In genomic region chr1:144940054-144940453, GRCh38 we compare ENCODE assay signal across 8 cellular contexts.
DNase-seq lines count a peak whose midpoint lies in the region; ATAC-seq and TF ChIP-seq lines count a peak whose summit lies in the region.
"Not testable (repeated sequence)": the region's sequence is repeated elsewhere in the genome, so short reads cannot be mapped to it uniquely, and the experiment has no call there.

No MANE protein-coding gene starts in this region.

- CTCF ChIA-PET in activated CD8-positive, alpha-beta T cell treated with anti-CD3 and anti-CD28 coated beads, Interleukin-2, amount 10 ng/mL, durations not matched to agents 7 days and 5 days (lab: Charles Lee), result not testable (repeated sequence)

- POLR2A ChIA-PET in activated CD8-positive, alpha-beta T cell treated with anti-CD3 and anti-CD28 coated beads, Interleukin-2, amount 10 ng/mL, durations not matched to agents 7 days and 5 days (lab: Charles Lee), result not testable (repeated sequence)

- not testable (repeated sequence) for H3K9me3 Mint-ChIP-seq in activated CD8-positive, alpha-beta T cell treated with anti-CD3 and anti-CD28 coated beads, Interleukin-2, amount 10 ng/mL, durations not matched to agents 7 days and 5 days (ENCODE audit: insufficient read depth); activated naive CD8-positive, alpha-beta T cell treated with anti-CD3 and anti-CD28 coated beads, Interleukin-2, amount 50 U/mL, for 24 hours; stimulated activated naive CD8-positive, alpha-beta T cell treated with anti-CD3 and anti-CD28 coated beads, Interleukin-15, Interleukin-2, amounts not matched to agents 100 ng/mL and 50 ng/mL, for 24 hours

- H3K27ac Mint-ChIP-seq in activated CD8-positive, alpha-beta T cell treated with anti-CD3 and anti-CD28 coated beads, Interleukin-2, amount 10 ng/mL, durations not matched to agents 7 days and 5 days, result not testable (repeated sequence)
- peak overlapping the region; percentile 80 for H3K27ac Mint-ChIP-seq in activated naive CD8-positive, alpha-beta T cell treated with anti-CD3 and anti-CD28 coated beads, Interleukin-2, amount 50 U/mL, for 24 hours
- H3K27ac Mint-ChIP-seq in stimulated activated naive CD8-positive, alpha-beta T cell treated with anti-CD3 and anti-CD28 coated beads, Interleukin-15, Interleukin-2, amounts not matched to agents 100 ng/mL and 50 ng/mL, for 24 hours, result peak overlapping the region; percentile 78

- not testable (repeated sequence) for H3K36me3 Mint-ChIP-seq in activated CD8-positive, alpha-beta T cell treated with anti-CD3 and anti-CD28 coated beads, Interleukin-2, amount 10 ng/mL, durations not matched to agents 7 days and 5 days (ENCODE audit: low read depth); activated naive CD8-positive, alpha-beta T cell treated with anti-CD3 and anti-CD28 coated beads, Interleukin-2, amount 50 U/mL, for 24 hours (ENCODE audit: low read depth); stimulated activated naive CD8-positive, alpha-beta T cell treated with anti-CD3 and anti-CD28 coated beads, Interleukin-15, Interleukin-2, amounts not matched to agents 100 ng/mL and 50 ng/mL, for 24 hours (ENCODE audit: low read depth)

- H3K4me3 Mint-ChIP-seq in activated CD8-positive, alpha-beta T cell treated with anti-CD3 and anti-CD28 coated beads, Interleukin-2, amount 10 ng/mL, durations not matched to agents 7 days and 5 days; stimulated activated naive CD8-positive, alpha-beta T cell treated with anti-CD3 and anti-CD28 coated beads, Interleukin-15, Interleukin-2, amounts not matched to agents 100 ng/mL and 50 ng/mL, for 24 hours: not testable (repeated sequence)
- H3K4me3 Mint-ChIP-seq in activated naive CD8-positive, alpha-beta T cell treated with anti-CD3 and anti-CD28 coated beads, Interleukin-2, amount 50 U/mL, for 24 hours, result peak overlapping the region; percentile 24

- H3K4me1 Mint-ChIP-seq in activated CD8-positive, alpha-beta T cell treated with anti-CD3 and anti-CD28 coated beads, Interleukin-2, amount 10 ng/mL, durations not matched to agents 7 days and 5 days (ENCODE audit: low read depth); stimulated activated naive CD8-positive, alpha-beta T cell treated with anti-CD3 and anti-CD28 coated beads, Interleukin-15, Interleukin-2, amounts not matched to agents 100 ng/mL and 50 ng/mL, for 24 hours (ENCODE audit: low read depth): not testable (repeated sequence)
- H3K4me1 Mint-ChIP-seq in activated naive CD8-positive, alpha-beta T cell treated with anti-CD3 and anti-CD28 coated beads, Interleukin-2, amount 50 U/mL, for 24 hours, result peaks cover 14% of the 10 kb centered on the region

- H3K27me3 Mint-ChIP-seq in activated CD8-positive, alpha-beta T cell treated with anti-CD3 and anti-CD28 coated beads, Interleukin-2, amount 10 ng/mL, durations not matched to agents 7 days and 5 days (ENCODE audit: low read depth); activated naive CD8-positive, alpha-beta T cell treated with anti-CD3 and anti-CD28 coated beads, Interleukin-2, amount 50 U/mL, for 24 hours; stimulated activated naive CD8-positive, alpha-beta T cell treated with anti-CD3 and anti-CD28 coated beads, Interleukin-15, Interleukin-2, amounts not matched to agents 100 ng/mL and 50 ng/mL, for 24 hours: not testable (repeated sequence)

- not testable (repeated sequence) for TF ChIP-seq POLR2A in GM18505 (IDR thresholded peaks at IDR 0.05; ENCODE audit: borderline replicate concordance, extremely low read depth, insufficient read depth, insufficient read length)

- DNase-seq in activated CD8-positive, alpha-beta T cell treated with anti-CD3 and anti-CD28 coated beads, Interleukin-2, amount 10 ng/mL, durations not matched to agents 7 days and 5 days; activated naive CD8-positive, alpha-beta T cell treated with anti-CD3 and anti-CD28 coated beads, Interleukin-2, amount 50 U/mL, for 24 hours: not testable (repeated sequence)

- ATAC-seq in GM18505 (IDR thresholded peaks at IDR 0.05; ENCODE audit: unreplicated experiment) (peak; percentile 64), GM19395 (IDR thresholded peaks at IDR 0.05; ENCODE audit: unreplicated experiment) (peak; percentile 82), GM21786 (IDR thresholded peaks at IDR 0.05; ENCODE audit: unreplicated experiment) (peak; percentile 70), HG02938 (IDR thresholded peaks at IDR 0.05; ENCODE audit: unreplicated experiment) (peak; percentile 72), HG03442 (IDR thresholded peaks at IDR 0.05; ENCODE audit: unreplicated experiment) (peak; percentile 77)
- ATAC-seq in activated CD8-positive, alpha-beta T cell treated with anti-CD3 and anti-CD28 coated beads, Interleukin-2, amount 10 ng/mL, durations not matched to agents 7 days and 5 days, result peak; percentile 37
- ATAC-seq in activated naive CD8-positive, alpha-beta T cell treated with anti-CD3 and anti-CD28 coated beads, Interleukin-2, amount 50 U/mL, for 24 hours, result peak; percentile 80
